ENCODE assay signal across 8 cellular contexts in the genomic region with DNA sequence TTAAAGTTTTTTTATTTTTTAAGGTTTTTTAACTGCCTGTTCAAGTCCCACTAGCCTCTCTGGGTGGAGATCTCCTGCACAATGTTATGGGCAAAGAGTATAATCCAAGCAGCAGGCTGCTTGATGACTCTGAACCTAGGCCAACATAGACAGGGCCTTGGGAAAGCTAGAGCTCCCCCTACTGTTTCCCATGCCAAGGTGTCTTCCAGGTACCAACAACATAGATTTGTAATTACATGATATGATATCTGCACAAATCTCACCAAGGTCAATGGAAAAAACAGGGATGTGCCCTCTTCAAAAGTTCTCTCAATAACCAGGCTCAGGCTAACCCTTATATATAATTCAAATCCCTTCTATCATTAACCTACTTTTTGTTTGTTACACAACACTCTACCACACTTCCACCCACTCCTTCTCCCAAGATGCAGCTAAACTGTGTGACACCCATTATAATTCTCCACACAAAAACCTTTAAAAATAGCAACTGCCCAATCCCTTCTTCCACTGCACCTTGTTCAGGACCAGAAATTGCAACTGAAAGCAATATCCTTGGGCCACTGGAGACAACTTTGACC. TPM values are rescaled to one million over a fixed set of nuclear protein-coding genes. Genes with fewer than 3 reads are reported as not detected.
DNase-seq lines count a peak whose midpoint lies in the region; ATAC-seq and TF ChIP-seq lines count a peak whose summit lies in the region.

No MANE protein-coding gene starts in this region.

- intact Hi-C loops in Right ventricle myocardium superior (cut with DNase I), result no loop called here
- intact Hi-C loops in Right ventricle myocardium inferior (cut with DNase I), result no loop called here
- intact Hi-C loops in mucosa of descending colon (cut with DNase I, micrococcal nuclease), result no loop called here

- no peak for DNase-seq in Right ventricle myocardium superior
- no peak for DNase-seq in Right ventricle myocardium inferior (ENCODE audit: missing footprints)
- peak; percentile 71 for DNase-seq in NB4 (ENCODE audit: low read depth)
- peak; percentile 59 for DNase-seq in WERI-Rb-1
- DNase-seq in effector memory CD8-positive, alpha-beta T cell, result peak; percentile 22 to 39 (median 36)
- DNase-seq in mucosa of descending colon, result peak in 1 of 3 donors; percentile 77

- ATAC-seq in Right ventricle myocardium superior (ENCODE audit: poor library complexity) (peak; percentile 79), Right ventricle myocardium inferior (no peak), mucosa of descending colon (peak; percentile 91), HG02870 (IDR thresholded peaks at IDR 0.05; ENCODE audit: unreplicated experiment) (no peak)
- ATAC-seq in effector memory CD8-positive, alpha-beta T cell (replicated peaks), result peak; percentile 87

- peaks cover 2 to 7% of the 10 kb centered on the region in 2 donors for H3K4me1 Mint-ChIP-seq in effector memory CD8-positive, alpha-beta T cell (ENCODE audit: low read depth in 2 of 2)

- H3K27me3 Mint-ChIP-seq in effector memory CD8-positive, alpha-beta T cell, result no peaks in the 10 kb centered on the region

- no peaks in the 10 kb centered on the region for H3K27me3 ChIP-seq in WERI-Rb-1 (ENCODE audit: insufficient read depth, low read depth, severe bottlenecking)
- peaks cover 0 to 2% (median 0%) of the 10 kb centered on the region in 5 donors for H3K27me3 ChIP-seq in subcutaneous abdominal adipose tissue (ENCODE audit: control insufficient read depth in 5 of 5, insufficient read depth in 4 of 5, low read length in 5 of 5)

- peak overlapping the region in 1 of 5 donors; percentile 78 for H3K9ac ChIP-seq in subcutaneous abdominal adipose tissue (ENCODE audit: low read length in 5 of 5)

- no peak overlapping the region for H3K4me3 Mint-ChIP-seq in effector memory CD8-positive, alpha-beta T cell

- H3K36me3 Mint-ChIP-seq in effector memory CD8-positive, alpha-beta T cell (ENCODE audit: insufficient read depth), result peaks cover 79% of the 10 kb centered on the region

- H3K36me3 ChIP-seq in WERI-Rb-1, result peaks cover 49% of the 10 kb centered on the region
- H3K36me3 ChIP-seq in mucosa of descending colon (ENCODE audit: low read depth), result no peaks in the 10 kb centered on the region
- H3K36me3 ChIP-seq in subcutaneous abdominal adipose tissue (ENCODE audit: control insufficient read depth in 5 of 5, insufficient read depth in 5 of 5, low read length in 5 of 5), result peaks cover 9 to 41% (median 25%) of the 10 kb centered on the region in 5 donors

- TF ChIP-seq POLR2A in NB4 (IDR thresholded peaks at IDR 0.05; ENCODE audit: extremely low read depth, insufficient read length), result no peak

- TF ChIP-seq CTCF in NB4 (IDR thresholded peaks at IDR 0.05; ENCODE audit: low read depth, low read length) (peak; percentile 91), WERI-Rb-1 (IDR thresholded peaks at IDR 0.05; ENCODE audit: low read depth, low read length) (peak; percentile 86), mucosa of descending colon (IDR thresholded peaks at IDR 0.05) (peak; percentile 37)

- H3K9me3 ChIP-seq in WERI-Rb-1 (ENCODE audit: severe bottlenecking) (no peaks in the 10 kb centered on the region), mucosa of descending colon (no peaks in the 10 kb centered on the region), subcutaneous abdominal adipose tissue (ENCODE audit: control insufficient read depth in 5 of 5, low read length in 5 of 5) (no peaks in the 10 kb centered on the region)

- H3K27ac Mint-ChIP-seq in effector memory CD8-positive, alpha-beta T cell, result peak overlapping the region in 1 of 2 donors; percentile 17

- H3K4me3 ChIP-seq in NB4 (ENCODE audit: low read depth, low read length), result no peak overlapping the region
- H3K4me3 ChIP-seq in WERI-Rb-1 (ENCODE audit: low read depth, low read length), result no peak overlapping the region
- H3K4me3 ChIP-seq in mucosa of descending colon, result no peak overlapping the region
- H3K4me3 ChIP-seq in subcutaneous abdominal adipose tissue (ENCODE audit: low read depth in 1 of 5, low read length in 5 of 5), result no peak overlapping the region

- H3K27ac ChIP-seq in WERI-Rb-1, result no peak overlapping the region
- peak overlapping the region; percentile 55 for H3K27ac ChIP-seq in subcutaneous abdominal adipose tissue (ENCODE audit: low read depth, low read length)

- no peaks in the 10 kb centered on the region for H3K4me1 ChIP-seq in mucosa of descending colon (ENCODE audit: low read depth)
- H3K4me1 ChIP-seq in subcutaneous abdominal adipose tissue (ENCODE audit: control insufficient read depth in 5 of 5, insufficient read depth in 5 of 5, low read length in 5 of 5), result peaks cover 3 to 21% (median 13%) of the 10 kb centered on the region in 5 donors

- no peaks in the 10 kb centered on the region for H3K9me3 Mint-ChIP-seq in effector memory CD8-positive, alpha-beta T cell

RNA-seq across cellular contexts. Expression of a gene that starts 43.8 kb away (rescaled TPM):
- 9.9 TPM for total RNA-seq in Right ventricle myocardium superior
- 11.8 TPM for total RNA-seq in Right ventricle myocardium inferior
- 10 to 100 TPM; 28.5 to 35.0 (median 28.8) TPM for total RNA-seq in mucosa of descending colon

RNA-seq across cellular contexts. Expression of a gene that starts 49.7 kb away (rescaled TPM):
- total RNA-seq in Right ventricle myocardium superior (41.1 TPM), Right ventricle myocardium inferior (46.1 TPM), mucosa of descending colon (10 to 100 TPM; 35.4 to 91.1 (median 47.2) TPM)

Comparison
In these comparisons a context has a peak if more than half of its experiments do, and no peak if none do; other contexts are left out.
1. ATAC-seq: peak in Right ventricle myocardium superior (single experiment), effector memory CD8-positive, alpha-beta T cell (single experiment) and mucosa of descending colon (single experiment); none in Right ventricle myocardium inferior (single experiment) and HG02870 (single experiment).
2. DNase-seq: peak in NB4 (single experiment), WERI-Rb-1 (single experiment) and effector memory CD8-positive, alpha-beta T cell (3 of 3); none in Right ventricle myocardium superior (single experiment) and Right ventricle myocardium inferior (single experiment).
3. CTCF ChIP-seq: peak in every context shown above with its lines; median percentile 91 in NB4; 86 in WERI-Rb-1; 37 in mucosa of descending colon.